Comparison of ENCODE assay signal across 28 cellular contexts in genomic region chr2:107760620-107761019, GRCh38.
"Had no signal": no experiment of that assay in that cellular context is flagged by ENCODE, and none has a peak within 500 bp of the region (broad histone marks: within the 10 kb centered on the region; RNA-seq: fewer than 3 reads in every experiment).

No MANE protein-coding gene starts in this region.

- ATAC-seq: naive thymus-derived CD8-positive, alpha-beta T cell; natural killer cell treated with Interleukin-12 subunit alpha and Interleukin-12 subunit beta and Interleukin-15 and Interleukin-18, amount 100 ng/mL, for 72 hours; pancreas; psoas muscle; right cardiac atrium; sciatic nerve; stimulated activated memory B cell treated with anti-CD40 and anti-IgM and Interleukin-4, amounts not matched to agents 10 μg/mL and 1 μg/mL and 100 μg/mL, for 72 hours had no signal

- DNase-seq: naive B cell; naive thymus-derived CD8-positive, alpha-beta T cell; nephron progenitor cell; nucleus accumbens; pancreas; psoas muscle; right cardiac atrium; spleen; stimulated activated CD4-positive, alpha-beta T cell treated with anti-CD3 and anti-CD28 coated beads, Interleukin-12 subunit alpha, Interleukin-12 subunit beta, amount 100 ng/mL, for 4 hours; stimulated activated CD4-positive, alpha-beta T cell treated with anti-CD3 and anti-CD28 coated beads, Interleukin-1b, Interleukin-23, amount 100 ng/mL, for 48 hours; stimulated activated CD4-positive, alpha-beta T cell treated with anti-CD3 and anti-CD28 coated beads, Interleukin-4, amount 100 ng/mL, for 1 hour; stimulated activated CD4-positive, alpha-beta T cell treated with anti-CD3 and anti-CD28 coated beads, Interleukin-4, amount 100 ng/mL, for 4 hours; stimulated activated CD8-positive, alpha-beta memory T cell treated with anti-CD3 and anti-CD28 coated beads, Interleukin-4, amount 100 ng/mL, for 48 hours; stimulated activated naive CD4-positive, alpha-beta T cell treated with Interleukin-2 at 50 U/mL for 16 hours; stomach; thyroid gland; trophoblast cell; upper lobe of left lung had no signal

- H3K4me2 ChIP-seq: smooth muscle cell had no signal

- H3K27me3 ChIP-seq: neutrophil, pancreas, spleen, stomach, thyroid gland, tibial nerve, upper lobe of left lung, vagina had no signal

- H3K27ac ChIP-seq: neutrophil, pancreas, psoas muscle, skin epidermis, spleen, stomach, thoracic aorta, thyroid gland, tibial nerve, upper lobe of left lung, vagina had no signal

- FAIRE-seq: pancreas, urothelium cell line had no signal

- H3K9me3 ChIP-seq: neutrophil, pancreas, psoas muscle, stomach, thoracic aorta, thyroid gland, upper lobe of left lung, vagina had no signal

- H3K4me1 ChIP-seq: pancreas, psoas muscle, spleen, stomach, thyroid gland, tibial nerve, upper lobe of left lung, vagina had no signal

- H3K36me3 ChIP-seq: neutrophil, pancreas, spleen, stomach, thoracic aorta, thyroid gland, tibial nerve, upper lobe of left lung, vagina had no signal

- H3K4me3 ChIP-seq: pancreas, psoas muscle, skin epidermis, smooth muscle cell, spleen, stomach, thoracic aorta, thyroid gland, tibial nerve, upper lobe of left lung, vagina had no signal
